6 cellular contexts compared by ENCODE assay signal in genomic region chr19:58304748-58305064, GRCh38.
DNase-seq lines count a peak whose midpoint lies in the region; ATAC-seq and TF ChIP-seq lines count a peak whose summit lies in the region.

No MANE protein-coding gene starts in this region.

- H3K9me3 ChIP-seq in parathyroid adenoma (ENCODE audit: control insufficient read depth, low read length): no peaks in the 10 kb centered on the region

- DNase-seq in choroid plexus epithelial cell (ENCODE audit: low read depth) (no peak), nucleus accumbens (lab: John Stamatoyannopoulos, UW) (no peak)
- DNase-seq in stimulated activated CD4-positive, alpha-beta T cell treated with anti-CD3 and anti-CD28 coated beads, Interleukin-4, amount 100 ng/mL, for 24 hours: no peak

- peak overlapping the region; percentile 71 for H3K27ac ChIP-seq in parathyroid adenoma

- ATAC-seq in HG03280 (IDR thresholded peaks at IDR 0.05; ENCODE audit: unreplicated experiment) (peak; percentile 7), GM18868 (IDR thresholded peaks at IDR 0.05; ENCODE audit: unreplicated experiment) (no peak)

- H3K9ac ChIP-seq in parathyroid adenoma: no peak overlapping the region

- H3K4me3 ChIP-seq in choroid plexus epithelial cell (ENCODE audit: low read depth, low read length): peak overlapping the region; percentile 96
- H3K4me3 ChIP-seq in parathyroid adenoma (ENCODE audit: low read depth, low read length): peak overlapping the region; percentile 95

- TF ChIP-seq CTCF in choroid plexus epithelial cell (conservative IDR thresholded peaks at IDR 0.05; ENCODE audit: low read depth, low read length) (no peak), parathyroid adenoma (IDR thresholded peaks at IDR 0.05) (no peak)

- H3K4me2 ChIP-seq in parathyroid adenoma (ENCODE audit: low read length): peak overlapping the region; percentile 69

- peaks cover 5% of the 10 kb centered on the region for H3K4me1 ChIP-seq in parathyroid adenoma

- no peaks in the 10 kb centered on the region for H3K36me3 ChIP-seq in parathyroid adenoma (ENCODE audit: control insufficient read depth, insufficient read depth, low read length)

- H2AFZ ChIP-seq in parathyroid adenoma: peak overlapping the region; percentile 84

- peaks cover 31% of the 10 kb centered on the region for H3K79me2 ChIP-seq in parathyroid adenoma

- H3K27me3 ChIP-seq in parathyroid adenoma (ENCODE audit: control insufficient read depth, insufficient read depth, low read length): no peaks in the 10 kb centered on the region
